2 cellular contexts compared by ENCODE assay signal in the genomic region with DNA sequence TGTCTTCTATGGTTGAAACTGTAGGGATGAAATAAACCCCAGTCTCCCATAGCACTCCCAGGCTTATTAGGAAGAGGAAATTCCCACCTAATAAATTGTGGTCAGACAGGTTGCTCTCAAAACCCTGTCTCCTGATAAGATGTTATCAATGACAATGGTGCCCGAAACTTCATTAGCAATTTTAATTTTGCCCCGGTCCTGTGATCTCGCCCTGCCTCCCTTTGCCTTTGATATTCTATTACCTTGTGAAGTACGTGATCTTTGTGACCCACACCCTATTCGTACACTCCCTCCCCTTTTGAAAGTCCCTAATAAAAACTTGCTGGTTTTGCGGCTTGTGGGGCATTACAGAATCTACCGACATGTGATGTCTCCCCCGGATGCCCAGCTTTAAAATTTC. TPM values are rescaled to one million over a fixed set of nuclear protein-coding genes. Genes with fewer than 3 reads are reported as not detected.
"Had no signal": no experiment of that assay in that cellular context is flagged by ENCODE, and none has a peak within 500 bp of the region (broad histone marks: within the 10 kb centered on the region; RNA-seq: fewer than 3 reads in every experiment).

No MANE protein-coding gene starts in this region.

RNA-seq across cellular contexts. Expression of gene TSSK4, which starts 3.0 kb away (rescaled TPM):
- total RNA-seq: bronchial epithelial cell, Right ventricle myocardium superior had no signal
